3 cellular contexts compared by ENCODE assay signal in the genomic region with DNA sequence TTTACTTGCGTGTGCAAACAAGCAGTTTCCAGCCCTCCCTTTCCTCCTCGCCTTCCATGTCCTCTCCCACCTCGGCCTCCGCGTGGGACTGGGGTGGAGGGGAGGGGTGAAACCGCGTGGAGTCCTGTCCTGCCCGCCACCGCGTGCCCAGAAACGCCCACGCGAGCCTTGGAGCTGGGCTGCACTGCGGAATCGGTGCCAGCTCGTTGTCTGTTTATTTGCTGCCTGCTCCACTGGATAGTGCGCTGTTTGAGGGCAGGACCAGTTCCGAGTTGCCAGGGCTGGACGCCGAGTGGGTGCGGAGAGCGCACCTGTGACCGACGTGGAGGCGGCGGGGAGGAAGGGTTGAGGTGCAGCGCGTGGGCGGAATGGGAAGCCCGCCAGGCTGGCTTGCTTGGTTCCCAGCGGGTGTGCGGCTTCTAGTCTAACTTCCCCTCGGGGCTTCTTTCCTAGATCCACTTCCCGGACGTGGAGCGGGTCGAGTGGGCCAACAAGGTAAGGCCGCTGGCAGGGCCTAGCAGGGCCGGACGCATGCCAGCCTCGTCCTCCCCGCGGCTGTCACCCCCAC.
A peak's percentile ranks its signal among the peaks of the same experiment; 100 is the strongest.
TF ChIP-seq lines count a peak whose summit lies in the region.

No MANE protein-coding gene starts in this region.

TF ChIP-seq in K562, 482 proteins besides CTCF, POLR2A, EP300 and RAD21 (continues in another document):
- TF ChIP-seq CREBBP (IDR thresholded peaks at IDR 0.05; ENCODE audit: low read depth, low read length), result no peak
- TF ChIP-seq ZNF3 (CRISPR knock-in tag; IDR thresholded peaks at IDR 0.05), result no peak
- 0 out of 2 replicates have a peak, but pooled peaks have one; percentile 34 for TF ChIP-seq EGR1 (conservative IDR thresholded peaks at IDR 0.05)
- TF ChIP-seq, protein P1, sequence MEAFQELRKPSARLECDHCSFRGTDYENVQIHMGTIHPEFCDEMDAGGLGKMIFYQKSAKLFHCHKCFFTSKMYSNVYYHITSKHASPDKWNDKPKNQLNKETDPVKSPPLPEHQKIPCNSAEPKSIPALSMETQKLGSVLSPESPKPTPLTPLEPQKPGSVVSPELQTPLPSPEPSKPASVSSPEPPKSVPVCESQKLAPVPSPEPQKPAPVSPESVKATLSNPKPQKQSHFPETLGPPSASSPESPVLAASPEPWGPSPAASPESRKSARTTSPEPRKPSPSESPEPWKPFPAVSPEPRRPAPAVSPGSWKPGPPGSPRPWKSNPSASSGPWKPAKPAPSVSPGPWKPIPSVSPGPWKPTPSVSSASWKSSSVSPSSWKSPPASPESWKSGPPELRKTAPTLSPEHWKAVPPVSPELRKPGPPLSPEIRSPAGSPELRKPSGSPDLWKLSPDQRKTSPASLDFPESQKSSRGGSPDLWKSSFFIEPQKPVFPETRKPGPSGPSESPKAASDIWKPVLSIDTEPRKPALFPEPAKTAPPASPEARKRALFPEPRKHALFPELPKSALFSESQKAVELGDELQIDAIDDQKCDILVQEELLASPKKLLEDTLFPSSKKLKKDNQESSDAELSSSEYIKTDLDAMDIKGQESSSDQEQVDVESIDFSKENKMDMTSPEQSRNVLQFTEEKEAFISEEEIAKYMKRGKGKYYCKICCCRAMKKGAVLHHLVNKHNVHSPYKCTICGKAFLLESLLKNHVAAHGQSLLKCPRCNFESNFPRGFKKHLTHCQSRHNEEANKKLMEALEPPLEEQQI (IDR thresholded peaks at IDR 0.05), result no peak
- TF ChIP-seq SMARCA5 (IDR thresholded peaks at IDR 0.05), result no peak
- no peak for TF ChIP-seq PHF21A (IDR thresholded peaks at IDR 0.05; ENCODE audit: borderline replicate concordance, low read depth)

TF ChIP-seq in HepG2, 621 proteins besides CTCF, POLR2A, EP300 and RAD21:
- TF ChIP-seq HNRNPLL (IDR thresholded peaks at IDR 0.05; ENCODE audit: low read depth, low read length, poor library complexity, severe bottlenecking) (peak; percentile 17), ISL2 (CRISPR knock-in tag; IDR thresholded peaks at IDR 0.05) (no peak)

TF ChIP-seq in GM12891, 5 proteins besides CTCF, POLR2A, EP300 and RAD21:
- no peak for TF ChIP-seq POLR2AphosphoS5 (IDR thresholded peaks at IDR 0.05; ENCODE audit: low read depth, low read length)
- no peak for TF ChIP-seq SPI1 (IDR thresholded peaks at IDR 0.05; ENCODE audit: low read depth, low read length)
- no peak for TF ChIP-seq PAX5 (IDR thresholded peaks at IDR 0.05; ENCODE audit: insufficient read depth, low read length, severe bottlenecking)
- TF ChIP-seq POU2F2 (IDR thresholded peaks at IDR 0.05; ENCODE audit: low read depth, low read length), result no peak
- TF ChIP-seq TAF1 (IDR thresholded peaks at IDR 0.05; ENCODE audit: low read depth, low read length), result no peak
